10 cellular contexts compared by ENCODE assay signal in genomic region chr2:85541262-85541661, GRCh38. TPM values are rescaled to one million over a fixed set of nuclear protein-coding genes. Genes with fewer than 3 reads are reported as not detected.
A peak's percentile ranks its signal among the peaks of the same experiment; 100 is the strongest.
DNase-seq lines count a peak whose midpoint lies in the region; ATAC-seq, FAIRE-seq and TF ChIP-seq lines count a peak whose summit lies in the region.
"Had no signal": no experiment of that assay in that cellular context is flagged by ENCODE, and none has a peak within 500 bp of the region (broad histone marks: within the 10 kb centered on the region; RNA-seq: fewer than 3 reads in every experiment).

No MANE protein-coding gene starts in this region.

- H3K4me1 ChIP-seq in kidney (ENCODE audit: control insufficient read depth in 1 of 2, insufficient read depth in 1 of 2, low read depth in 1 of 2, low read length in 2 of 2) (peaks cover 14 to 18% of the 10 kb centered on the region in 2 donors), suprapubic skin (peaks cover 71% of the 10 kb centered on the region)

- no peaks in the 10 kb centered on the region for H3K27me3 ChIP-seq in suprapubic skin

- TF ChIP-seq CTCF in kidney (IDR thresholded peaks at IDR 0.05; ENCODE audit: borderline replicate concordance, extremely low read depth, insufficient read depth) (no peak), suprapubic skin (IDR thresholded peaks at IDR 0.05) (no peak), GM10248 (IDR thresholded peaks at IDR 0.05; ENCODE audit: control extremely low read depth, extremely low read depth, low read depth, missing control alignments) (no peak), lower leg skin (IDR thresholded peaks at IDR 0.05) (no peak)

- peak overlapping the region; percentile 24 to 34 for H3K9ac ChIP-seq in kidney (ENCODE audit: low read length in 2 of 2)

- H3K4me3 Mint-ChIP-seq in activated CD4-positive, alpha-beta T cell treated with anti-CD3 and anti-CD28 coated beads for 36 hours: peak overlapping the region; percentile 95
- peak overlapping the region; percentile 97 for H3K4me3 Mint-ChIP-seq in activated naive CD8-positive, alpha-beta T cell treated with anti-CD3 and anti-CD28 coated beads for 36 hours

- FAIRE-seq in kidney (lab: Jason Lieb, UNC): no peak

- POLR2A ChIA-PET in activated CD4-positive, alpha-beta T cell treated with anti-CD3 and anti-CD28 coated beads for 36 hours (lab: Charles Lee): interaction anchor here (0.6 to 3.9 kb wide), 6 partner anchors 10 to 217 kb away, joined by 3 to 26 read pairs (median 4); partner anchors contain the start of genes SH2D6 and VAMP8
- POLR2A ChIA-PET in GM10248 (lab: Yijun Ruan, JAX): interaction anchor here (1.2 to 9.2 kb wide), 2 partner anchors 12 to 187 kb away, joined by 4 to 198 read pairs; partner anchors contain the start of genes ELMOD3 and RETSAT

- H3K9me3 Mint-ChIP-seq in activated CD4-positive, alpha-beta T cell treated with anti-CD3 and anti-CD28 coated beads for 36 hours (ENCODE audit: low read depth): no peaks in the 10 kb centered on the region
- H3K9me3 Mint-ChIP-seq in activated naive CD8-positive, alpha-beta T cell treated with anti-CD3 and anti-CD28 coated beads for 36 hours: no peaks in the 10 kb centered on the region

- no peak for ATAC-seq in activated CD4-positive, alpha-beta T cell treated with anti-CD3 and anti-CD28 coated beads for 36 hours
- ATAC-seq in GM19395 (IDR thresholded peaks at IDR 0.05; ENCODE audit: unreplicated experiment): no peak

- H3K4me3 ChIP-seq in kidney (ENCODE audit: low read length in 2 of 2) (peak overlapping the region; percentile 88 to 97), suprapubic skin (peak overlapping the region; percentile 79), lower leg skin (ENCODE audit: low read depth, poor library complexity, severe bottlenecking) (no peak overlapping the region)

- no peak for DNase-seq in activated CD4-positive, alpha-beta T cell treated with anti-CD3 and anti-CD28 coated beads for 36 hours
- DNase-seq in activated CD4-positive, alpha-beta T cell treated with anti-CD3 and anti-CD28 coated beads for 1 hour: no peak
- no peak for DNase-seq in activated naive CD8-positive, alpha-beta T cell treated with anti-CD3 and anti-CD28 coated beads for 36 hours
- DNase-seq in kidney (no peak), suprapubic skin (ENCODE audit: low spot score in 2 of 2) (no peak), GM10248 (ENCODE audit: extremely low spot score) (no peak), lower leg skin (ENCODE audit: low spot score in 2 of 2) (no peak)
- DNase-seq: H7 had no signal

- 31% methylated on average over 4 of the region's 4 CpGs for WGBS in suprapubic skin
- 25 to 33% methylated on average over 4 of the region's 4 CpGs for WGBS in lower leg skin, 2 donors

- H3K36me3 ChIP-seq in kidney (ENCODE audit: control insufficient read depth in 1 of 2, insufficient read depth in 2 of 2, low read length in 2 of 2) (peaks cover 32 to 49% of the 10 kb centered on the region in 2 donors), suprapubic skin (peaks cover 45% of the 10 kb centered on the region)

- H3K9me3 ChIP-seq in kidney (ENCODE audit: control insufficient read depth in 1 of 2, low read length in 2 of 2) (no peaks in the 10 kb centered on the region), suprapubic skin (no peaks in the 10 kb centered on the region)

- peaks cover 42% of the 10 kb centered on the region for H3K4me1 Mint-ChIP-seq in activated CD4-positive, alpha-beta T cell treated with anti-CD3 and anti-CD28 coated beads for 36 hours
- peaks cover 52% of the 10 kb centered on the region for H3K4me1 Mint-ChIP-seq in activated naive CD8-positive, alpha-beta T cell treated with anti-CD3 and anti-CD28 coated beads for 36 hours

- TF ChIP-seq EP300 in suprapubic skin (IDR thresholded peaks at IDR 0.05): no peak

- TF ChIP-seq POLR2A in suprapubic skin (IDR thresholded peaks at IDR 0.05) (no peak), lower leg skin (IDR thresholded peaks at IDR 0.05) (no peak)

- H3K27ac ChIP-seq in kidney (ENCODE audit: low read depth in 2 of 2, low read length in 2 of 2) (peak overlapping the region in 1 of 2 donors; percentile 6), suprapubic skin (peak overlapping the region; percentile 98)
- H3K27ac ChIP-seq: C4-2B had no signal

- H3K27me3 Mint-ChIP-seq in activated CD4-positive, alpha-beta T cell treated with anti-CD3 and anti-CD28 coated beads for 36 hours: no peaks in the 10 kb centered on the region
- peaks cover 9% of the 10 kb centered on the region for H3K27me3 Mint-ChIP-seq in activated naive CD8-positive, alpha-beta T cell treated with anti-CD3 and anti-CD28 coated beads for 36 hours

- H3K27ac Mint-ChIP-seq in activated CD4-positive, alpha-beta T cell treated with anti-CD3 and anti-CD28 coated beads for 36 hours: peak overlapping the region; percentile 92
- H3K27ac Mint-ChIP-seq in activated naive CD8-positive, alpha-beta T cell treated with anti-CD3 and anti-CD28 coated beads for 36 hours: peak overlapping the region; percentile 94

- CTCF ChIA-PET in activated CD4-positive, alpha-beta T cell treated with anti-CD3 and anti-CD28 coated beads for 36 hours (lab: Charles Lee): interaction anchor here (0.7 to 8.1 kb wide), 5 partner anchors 9 to 152 kb away, joined by 3 to 80 read pairs (median 6); partner anchors contain the start of gene RNF181
- CTCF ChIA-PET in GM10248 (lab: Yijun Ruan, JAX): interaction anchor here (5.0 to 14.3 kb wide), 2 partner anchors 11 to 122 kb away, joined by 20 to 180 read pairs; partner anchors contain the start of gene SH2D6

- intact Hi-C loops in activated CD4-positive, alpha-beta T cell treated with anti-CD3 and anti-CD28 coated beads for 36 hours (cut with DNase I, micrococcal nuclease): loop anchor here in 1 of 2 experiments (2.0 kb wide), 1 partner anchor 16 kb away; no protein-coding TSS in a partner anchor
- intact Hi-C loops in kidney (cut with DNase I) (no loop called here), lower leg skin (cut with DNase I; ENCODE audit: low total_unique reads) (no loop called here)

- peaks cover 72% of the 10 kb centered on the region for H3K36me3 Mint-ChIP-seq in activated CD4-positive, alpha-beta T cell treated with anti-CD3 and anti-CD28 coated beads for 36 hours (ENCODE audit: low read depth)
- H3K36me3 Mint-ChIP-seq in activated naive CD8-positive, alpha-beta T cell treated with anti-CD3 and anti-CD28 coated beads for 36 hours: peaks cover 67% of the 10 kb centered on the region

RNA-seq across cellular contexts. Expression of gene MAT2A, which starts 2.3 kb away (rescaled TPM):
- 100 to 1,000 TPM; 226 to 259 TPM for total RNA-seq in activated CD4-positive, alpha-beta T cell treated with anti-CD3 and anti-CD28 coated beads for 36 hours
- total RNA-seq in activated naive CD8-positive, alpha-beta T cell treated with anti-CD3 and anti-CD28 coated beads for 36 hours: 100 to 1,000 TPM; 368 to 384 TPM
- total RNA-seq in kidney: 300 TPM
- 155 TPM for polyA plus RNA-seq in kidney (ENCODE audit: insufficient read depth, low read depth, low replicate concordance)
- 100 to 1,000 TPM; 153 to 234 (median 167) TPM for total RNA-seq in suprapubic skin
- 10 to 100 TPM; 71.2 to 96.4 (median 83.0) TPM for total RNA-seq in lower leg skin

RNA-seq across cellular contexts. Expression of gene GGCX, which starts 20.0 kb away (rescaled TPM):
- total RNA-seq in activated CD4-positive, alpha-beta T cell treated with anti-CD3 and anti-CD28 coated beads for 36 hours: 10 to 100 TPM; 20.1 to 22.2 TPM
- 10 to 100 TPM; 19.6 to 19.9 TPM for total RNA-seq in activated naive CD8-positive, alpha-beta T cell treated with anti-CD3 and anti-CD28 coated beads for 36 hours
- total RNA-seq in kidney (50.7 TPM), suprapubic skin (10 to 100 TPM; 23.2 to 38.9 (median 27.7) TPM), lower leg skin (10 to 100 TPM; 15.8 to 37.1 (median 25.8) TPM)
- polyA plus RNA-seq in kidney (ENCODE audit: insufficient read depth, low read depth, low replicate concordance): 27.8 TPM

RNA-seq across cellular contexts. Expression of gene VAMP8, which starts 36.1 kb away (rescaled TPM):
- total RNA-seq in activated CD4-positive, alpha-beta T cell treated with anti-CD3 and anti-CD28 coated beads for 36 hours: 100 to 1,000 TPM in 1 of 2 experiments, 10 to 100 TPM in 1; 98.3 to 106 TPM
- total RNA-seq in activated naive CD8-positive, alpha-beta T cell treated with anti-CD3 and anti-CD28 coated beads for 36 hours: 10 to 100 TPM; 94.3 to 98.3 TPM
- 196 TPM for total RNA-seq in kidney
- 604 TPM for polyA plus RNA-seq in kidney (ENCODE audit: insufficient read depth, low read depth, low replicate concordance)
- total RNA-seq in suprapubic skin: 100 to 1,000 TPM in 1 of 4 donors, 10 to 100 TPM in 3; 85.5 to 123 (median 96.0) TPM
- 100 to 1,000 TPM in 2 of 4 donors, 10 to 100 TPM in 2; 88.3 to 207 (median 113) TPM for total RNA-seq in lower leg skin

RNA-seq across cellular contexts. Expression of gene VAMP5, which starts 43.0 kb away (rescaled TPM):
- 10 to 100 TPM; 21.4 to 26.7 TPM for total RNA-seq in activated CD4-positive, alpha-beta T cell treated with anti-CD3 and anti-CD28 coated beads for 36 hours
- 10 to 100 TPM; 27.9 to 29.3 TPM for total RNA-seq in activated naive CD8-positive, alpha-beta T cell treated with anti-CD3 and anti-CD28 coated beads for 36 hours
- 46.0 TPM for total RNA-seq in kidney
- 145 TPM for polyA plus RNA-seq in kidney (ENCODE audit: insufficient read depth, low read depth, low replicate concordance)
- 10 to 100 TPM in 2 of 4 donors, 1 to 10 TPM in 2; 7.9 to 24.1 (median 14.0) TPM for total RNA-seq in suprapubic skin
- total RNA-seq in lower leg skin: 10 to 100 TPM; 10.1 to 35.6 (median 14.0) TPM

RNA-seq across cellular contexts. Expression of gene RNF181, which starts 54.3 kb away (rescaled TPM):
- 100 to 1,000 TPM; 113 to 140 TPM for total RNA-seq in activated CD4-positive, alpha-beta T cell treated with anti-CD3 and anti-CD28 coated beads for 36 hours
- 100 to 1,000 TPM in 1 of 2 experiments, 10 to 100 TPM in 1; 90.9 to 104 TPM for total RNA-seq in activated naive CD8-positive, alpha-beta T cell treated with anti-CD3 and anti-CD28 coated beads for 36 hours
- total RNA-seq in kidney (89.9 TPM), suprapubic skin (100 to 1,000 TPM in 3 of 4 donors, 10 to 100 TPM in 1; 89.9 to 127 (median 110) TPM), lower leg skin (100 to 1,000 TPM in 3 of 4 donors, 10 to 100 TPM in 1; 63.1 to 114 (median 107) TPM)
- polyA plus RNA-seq in kidney (ENCODE audit: insufficient read depth, low read depth, low replicate concordance): 407 TPM
